ENCODE assay signal across 15 cellular contexts in the genomic region with DNA sequence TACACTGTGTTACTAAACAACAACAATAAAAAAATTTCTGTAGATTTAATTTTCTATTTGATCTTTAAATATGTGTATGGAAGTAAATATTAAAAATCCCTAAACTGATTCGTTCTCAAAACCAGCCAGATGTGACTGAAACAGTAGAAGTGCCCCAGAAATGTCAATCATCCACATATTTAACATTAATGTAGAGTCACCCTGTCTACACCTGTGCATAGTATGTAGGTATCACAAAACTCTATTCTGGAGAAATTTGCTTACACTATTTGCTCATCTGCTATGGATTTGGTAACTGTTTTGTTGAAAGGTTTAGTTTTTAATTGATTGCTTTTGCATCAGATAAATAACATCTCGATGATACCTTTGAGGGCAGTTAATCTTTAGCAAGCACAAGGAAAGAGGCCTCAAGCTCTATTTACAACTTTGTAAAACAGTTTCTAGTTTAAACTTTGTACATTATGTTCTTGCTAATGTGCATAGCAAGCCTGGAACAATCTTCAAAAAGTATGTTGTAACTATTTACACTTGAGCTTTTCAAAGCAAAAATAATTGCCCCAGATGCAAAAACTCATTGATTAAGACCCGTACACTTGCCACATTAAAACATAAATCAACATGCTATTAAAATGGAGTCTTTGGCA.
DNase-seq lines count a peak whose midpoint lies in the region; ATAC-seq and TF ChIP-seq lines count a peak whose summit lies in the region.
"Had no signal": no experiment of that assay in that cellular context is flagged by ENCODE, and none has a peak within 500 bp of the region (broad histone marks: within the 10 kb centered on the region; RNA-seq: fewer than 3 reads in every experiment).

No MANE protein-coding gene starts in this region.

- H3K27me3 Mint-ChIP-seq in nephron (ENCODE audit: low read depth): no peaks in the 10 kb centered on the region

- peak; percentile 19 for DNase-seq in NCI-H2171 treated with DMSO at 0.1 percent for 48 hours (lab: John Stamatoyannopoulos, UW)
- no peak for DNase-seq in NCI-H2171 (lab: John Stamatoyannopoulos, UW)
- no peak for DNase-seq in left lobe of liver (ENCODE audit: low spot score)
- no peak for DNase-seq in GM10266 (ENCODE audit: extremely low spot score)
- DNase-seq: 8988T; CD4-positive, alpha-beta memory T cell; DMS153; DMS79; GDM1; GOT3; H9 had no signal

- no peaks in the 10 kb centered on the region for H3K9me3 Mint-ChIP-seq in nephron
- H3K9me3 Mint-ChIP-seq: CD4-positive, alpha-beta memory T cell; H9 had no signal

- no peak for TF ChIP-seq CTCF in nephron (IDR thresholded peaks at IDR 0.05; ENCODE audit: unreplicated experiment in 3 of 3)
- TF ChIP-seq CTCF in GM10266 (IDR thresholded peaks at IDR 0.05; ENCODE audit: control insufficient read depth, insufficient read depth, low read depth, missing control alignments): no peak

- H3K27ac Mint-ChIP-seq in nephron: peak overlapping the region; percentile 20 to 49 (median 23)
- H3K27ac Mint-ChIP-seq: CD14-positive monocyte; CD4-positive, alpha-beta memory T cell; H9 had no signal

- no peaks in the 10 kb centered on the region for H3K36me3 Mint-ChIP-seq in nephron (ENCODE audit: low read depth)
- H3K36me3 Mint-ChIP-seq: CD14-positive monocyte; CD4-positive, alpha-beta memory T cell had no signal

- H3K4me3 Mint-ChIP-seq in nephron: no peak overlapping the region
- H3K4me3 Mint-ChIP-seq: CD14-positive monocyte; CD4-positive, alpha-beta memory T cell; H9 had no signal

- ATAC-seq in left lobe of liver (peak; percentile 89), HG02571 (IDR thresholded peaks at IDR 0.05; ENCODE audit: unreplicated experiment) (no peak), GM19452 (IDR thresholded peaks at IDR 0.05; ENCODE audit: unreplicated experiment) (no peak)

- peaks cover 32% of the 10 kb centered on the region for H3K4me1 Mint-ChIP-seq in nephron
- H3K4me1 Mint-ChIP-seq: CD14-positive monocyte; CD4-positive, alpha-beta memory T cell; H9 had no signal
